In genomic region chr20:59428441-59429205, GRCh38 we compare ENCODE assay signal across 14 cellular contexts.
DNase-seq lines count a peak whose midpoint lies in the region; ATAC-seq, FAIRE-seq and TF ChIP-seq lines count a peak whose summit lies in the region.
"Had no signal": no experiment of that assay in that cellular context is flagged by ENCODE, and none has a peak within 500 bp of the region (broad histone marks: within the 10 kb centered on the region; RNA-seq: fewer than 3 reads in every experiment).

No MANE protein-coding gene starts in this region.

- H3K4me2 ChIP-seq in Karpas-422 (ENCODE audit: low read depth, low read length, poor library complexity, severe bottlenecking): no peak overlapping the region
- H3K4me2 ChIP-seq in GM12878 (ENCODE audit: control insufficient read depth, insufficient read depth): 0 out of 2 replicates have a peak overlapping the region, but pooled peaks have one; percentile 1

- H3K36me3 ChIP-seq in Karpas-422 (ENCODE audit: insufficient read depth, low read length) (no peaks in the 10 kb centered on the region), GM12878 (ENCODE audit: control insufficient read depth in 2 of 2, insufficient read depth in 2 of 2, low read length in 1 of 2) (no peaks in the 10 kb centered on the region)
- H3K36me3 ChIP-seq: ascending aorta had no signal

- DNase-seq in NCI-H82 (lab: John Stamatoyannopoulos, UW) (peak; percentile 8), NCI-H82 treated with DMSO at 0.1 percent for 48 hours (lab: John Stamatoyannopoulos, UW; ENCODE audit: unreplicated experiment) (no peak), Karpas-422 (peak; percentile 61), GM12878 (ENCODE audit: low read depth, low spot score) (no peak), progenitor cell of endocrine pancreas (ENCODE audit: low spot score, unreplicated experiment) (no peak), Ammon's horn (ENCODE audit: low spot score) (no peak), HCEC 1CT (no peak)
- DNase-seq: ACHN; activated CD8-positive, alpha-beta memory T cell treated with anti-CD3 and anti-CD28 coated beads, Interleukin-2, amount 10 ng/mL, durations not matched to agents 7 days and 5 days; stimulated activated CD4-positive, alpha-beta T cell treated with anti-CD3 and anti-CD28 coated beads, Interleukin-2, amount 100 ng/mL, for 24 hours had no signal

- H3K9me2 ChIP-seq in Karpas-422 (replicated peaks; ENCODE audit: insufficient read depth, low read length): no peaks in the 10 kb centered on the region

- no peaks in the 10 kb centered on the region for H3K9me3 Mint-ChIP-seq in progenitor cell of endocrine pancreas (ENCODE audit: low read depth)
- H3K9me3 Mint-ChIP-seq: nephron had no signal

- CTCF ChIA-PET in GM12878 (lab: Yijun Ruan, JAX): interaction anchor here (1.1 kb wide), 1 partner anchor 16 kb away, joined by 3 read pairs; no protein-coding TSS in a partner anchor

- no peaks in the 10 kb centered on the region for H3K4me1 Mint-ChIP-seq in progenitor cell of endocrine pancreas (ENCODE audit: low read depth)
- H3K4me1 Mint-ChIP-seq: nephron had no signal

- H3K79me2 ChIP-seq in Karpas-422 (ENCODE audit: low read length): no peaks in the 10 kb centered on the region
- H3K79me2 ChIP-seq in GM12878 (ENCODE audit: control insufficient read depth, insufficient read depth, low read length): no peaks in the 10 kb centered on the region

- FAIRE-seq in GM12878 (lab: Jason Lieb, UNC): no peak

- peaks cover 3% of the 10 kb centered on the region; the same call in 1 of the 2 replicates for H3K4me1 ChIP-seq in Karpas-422 (ENCODE audit: low read length)
- H3K4me1 ChIP-seq in GM12878 (ENCODE audit: control insufficient read depth, insufficient read depth, low read length): no peaks in the 10 kb centered on the region
- H3K4me1 ChIP-seq: ascending aorta had no signal

- no peak for TF ChIP-seq EP300 in GM12878 (IDR thresholded peaks at IDR 0.05; ENCODE audit: borderline replicate concordance in 1 of 2, control insufficient read depth in 1 of 2, low read depth in 2 of 2, low read length in 2 of 2)

- ATAC-seq in GM12878 (0 out of 3 replicates have a peak, but pooled peaks have one; percentile 27), HG02973 (IDR thresholded peaks at IDR 0.05; ENCODE audit: unreplicated experiment) (no peak)
- ATAC-seq: activated CD8-positive, alpha-beta memory T cell treated with anti-CD3 and anti-CD28 coated beads, Interleukin-2, amount 10 ng/mL, durations not matched to agents 7 days and 5 days had no signal

- no peaks in the 10 kb centered on the region for H3K36me3 Mint-ChIP-seq in progenitor cell of endocrine pancreas (ENCODE audit: insufficient read depth)
- H3K36me3 Mint-ChIP-seq: activated CD8-positive, alpha-beta memory T cell treated with anti-CD3 and anti-CD28 coated beads, Interleukin-2, amount 10 ng/mL, durations not matched to agents 7 days and 5 days had no signal

- no peak overlapping the region for H3K4me3 Mint-ChIP-seq in progenitor cell of endocrine pancreas (ENCODE audit: low read depth)
- H3K4me3 Mint-ChIP-seq: nephron had no signal

- POLR2A ChIA-PET in GM12878 (lab: Charles Lee): no interaction called here

- H4K20me1 ChIP-seq in Karpas-422 (ENCODE audit: insufficient read depth, low read depth, low read length): no peaks in the 10 kb centered on the region
- no peaks in the 10 kb centered on the region for H4K20me1 ChIP-seq in GM12878 (ENCODE audit: control insufficient read depth, insufficient read depth)

- in situ Hi-C loops in GM12878 (cut with MboI): no loop called here

- H3K4me3 ChIP-seq in Karpas-422 (ENCODE audit: low read length): no peak overlapping the region
- H3K4me3 ChIP-seq in GM12878: no peak overlapping the region
- H3K4me3 ChIP-seq: ascending aorta had no signal

- 80% methylated on average over 13 of the region's 13 CpGs for WGBS in GM12878 (ENCODE audit: insufficient coverage, insufficient replicate concordance, low lambda C conversion rate, missing lambda C conversion rate)

- TF ChIP-seq CTCF in GM12878 (IDR thresholded peaks at IDR 0.05 in 2 of 3, conservative IDR thresholded peaks at IDR 0.05 in 1 of 3; ENCODE audit: control insufficient read depth in 2 of 3, extremely low read depth in 1 of 3, insufficient read depth in 1 of 3, low read depth in 3 of 3, low read length in 3 of 3) (no peak), progenitor cell of endocrine pancreas (IDR thresholded peaks at IDR 0.05; ENCODE audit: unreplicated experiment) (peak; percentile 45)

- no peak for TF ChIP-seq POLR2A in GM12878 (IDR thresholded peaks at IDR 0.05; ENCODE audit: low read depth, low read length)

- RAD21 ChIA-PET in GM12878 (lab: Charles Lee; ENCODE audit: unreplicated experiment): no interaction called here

- H3K9ac ChIP-seq in Karpas-422 (ENCODE audit: low read length) (no peak overlapping the region), GM12878 (ENCODE audit: control insufficient read depth, insufficient read depth, low read length) (no peak overlapping the region)

- H2AFZ ChIP-seq in Karpas-422 (ENCODE audit: low read length) (no peak overlapping the region), GM12878 (ENCODE audit: control insufficient read depth, low read depth, low read length) (no peak overlapping the region)

- TF ChIP-seq RAD21 in GM12878 (IDR thresholded peaks at IDR 0.05; ENCODE audit: insufficient read depth, low read depth, low read length): no peak

- H3K27ac ChIP-seq in Karpas-422 (ENCODE audit: low read length) (no peak overlapping the region), GM12878 (ENCODE audit: control insufficient read depth, insufficient read depth) (no peak overlapping the region)
- H3K27ac ChIP-seq: ascending aorta, SK-N-MC had no signal

- intact Hi-C loops in GM12878 (cut with micrococcal nuclease; ENCODE audit: unreplicated experiment): no loop called here

- no peak overlapping the region for H3K27ac Mint-ChIP-seq in progenitor cell of endocrine pancreas
- H3K27ac Mint-ChIP-seq: nephron had no signal

- H3K9me3 ChIP-seq in Karpas-422 (ENCODE audit: low read length) (no peaks in the 10 kb centered on the region; the same call in 1 of the 2 replicates), GM12878 (replicated peaks; ENCODE audit: control insufficient read depth, insufficient read depth, low read length) (no peaks in the 10 kb centered on the region)
- H3K9me3 ChIP-seq: ascending aorta had no signal

- no TSS peak for BruUV-seq in GM12878 (replicated peaks; lab: Mats Ljungman, UMichigan)

- H3K27me3 ChIP-seq in Karpas-422 (ENCODE audit: low read length) (no peaks in the 10 kb centered on the region; the same call in 1 of the 2 replicates), GM12878 (replicated peaks in 1 of 2; ENCODE audit: control insufficient read depth in 2 of 2, insufficient read depth in 2 of 2, low read length in 1 of 2) (no peaks in the 10 kb centered on the region; a peak in 1 of 4 replicates)
- H3K27me3 ChIP-seq: ascending aorta had no signal

- SMC1A ChIA-PET in GM12878 (lab: Charles Lee; ENCODE audit: uncharacterized antibody, unreplicated experiment): no interaction called here

- peaks cover 23% of the 10 kb centered on the region for H3K27me3 Mint-ChIP-seq in progenitor cell of endocrine pancreas

TF ChIP-seq in GM12878, 131 proteins besides CTCF, POLR2A, EP300 and RAD21:
- TF ChIP-seq MXI1 (IDR thresholded peaks at IDR 0.05; ENCODE audit: low read depth, low read length): no peak
- no peak for TF ChIP-seq ATF7 (IDR thresholded peaks at IDR 0.05; ENCODE audit: low read depth)
- TF ChIP-seq JUNB (IDR thresholded peaks at IDR 0.05): no peak

Comparison
In these comparisons a context has a peak if more than half of its experiments do, and no peak if none do; other contexts are left out.
1. DNase-seq: peak in NCI-H82 (single experiment) and Karpas-422 (single experiment); none in NCI-H82 treated with DMSO at 0.1 percent for 48 hours (single experiment), GM12878 (single experiment), progenitor cell of endocrine pancreas (single experiment), Ammon's horn (single experiment) and HCEC 1CT (single experiment).